ENCODE assay signal across 8 cellular contexts in the genomic region with DNA sequence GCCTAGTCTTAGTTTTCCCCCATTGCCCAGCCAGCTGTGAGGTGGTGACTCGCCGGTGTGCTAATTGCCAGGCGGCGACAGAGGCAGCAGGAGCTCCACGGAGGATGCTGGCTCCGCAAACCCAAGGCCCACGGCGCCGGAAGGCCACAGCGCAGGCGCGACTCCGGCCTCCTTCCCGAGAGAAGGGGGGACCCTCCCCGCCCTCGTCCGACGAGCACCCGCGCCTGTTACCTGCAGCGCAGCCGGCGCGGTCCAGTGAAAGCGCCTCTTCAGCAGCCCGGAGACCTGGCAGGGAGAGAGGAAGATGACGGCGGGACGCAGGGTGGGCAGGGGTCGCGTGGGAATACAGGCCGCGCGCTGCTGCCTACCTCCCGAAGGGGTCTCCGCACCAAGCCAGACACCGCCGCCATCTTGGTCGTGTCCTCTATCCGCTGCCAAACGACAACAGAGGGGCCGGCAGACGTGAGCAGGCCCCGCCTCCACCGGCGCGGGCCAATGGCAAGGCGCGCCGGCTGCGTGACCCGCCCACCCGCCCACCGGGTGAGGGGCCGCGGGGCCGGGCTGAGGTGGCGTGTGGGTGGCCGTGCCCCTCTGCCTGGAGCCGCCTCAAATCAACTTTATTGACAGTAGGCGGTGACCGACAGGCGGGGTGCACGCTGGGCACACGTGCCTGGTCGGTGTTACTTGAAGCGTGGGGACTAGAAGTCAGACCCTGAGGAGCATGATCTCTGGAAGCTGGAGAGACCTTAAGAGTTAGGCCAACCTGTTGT. TPM values are rescaled to one million over a fixed set of nuclear protein-coding genes. Genes with fewer than 3 reads are reported as not detected.
A peak's percentile ranks its signal among the peaks of the same experiment; 100 is the strongest.
DNase-seq lines count a peak whose midpoint lies in the region; ATAC-seq and TF ChIP-seq lines count a peak whose summit lies in the region.

A gene (minus strand): TSS at position 433 of the 770 bp plus-strand sequence. CDS start 23 bp downstream, at position 410.

- peak; percentile 94 for ATAC-seq in GM21528 (IDR thresholded peaks at IDR 0.05; ENCODE audit: low FRiP score, unreplicated experiment)
- peak; percentile 95 for ATAC-seq in PC-3

- peak within 1 kb of the TSS; percentile 93 for H3K4me3 ChIP-seq in PC-3 (ENCODE audit: low read length)
- peak within 1 kb of the TSS; percentile 88 for H3K4me3 ChIP-seq in epithelial cell of proximal tubule (ENCODE audit: low read depth, low read length)
- H3K4me3 ChIP-seq in mucosa of rectum (ENCODE audit: low read length in 2 of 2), result peak within 1 kb of the TSS; percentile 76 to 86

- peak within 1 kb of the TSS; percentile 100 for H3K4me2 ChIP-seq in PC-3 (ENCODE audit: low read length)

- peak within 1 kb of the TSS; percentile 79 for H2AFZ ChIP-seq in PC-3 (ENCODE audit: low read length)

- TF ChIP-seq CTCF in PC-3 (conservative IDR thresholded peaks at IDR 0.05; ENCODE audit: low read depth, low read length) (0 out of 2 replicates have a peak, but pooled peaks have one; percentile 12), epithelial cell of proximal tubule (conservative IDR thresholded peaks at IDR 0.05; ENCODE audit: low read depth, low read length) (no peak)

- no peaks in the 10 kb centered on the region for H3F3A ChIP-seq in PC-3 (ENCODE audit: low read length, unreplicated experiment)

- H3K9me3 ChIP-seq in PC-3 (ENCODE audit: low read length), result no peaks in the 10 kb centered on the region
- H3K9me3 ChIP-seq in mucosa of rectum (ENCODE audit: control insufficient read depth in 2 of 2, low read length in 2 of 2), result no peaks in the 10 kb centered on the region

- no peaks in the 10 kb centered on the region for H3K9me2 ChIP-seq in PC-3 (replicated peaks; ENCODE audit: low read length)

- H3K4me1 ChIP-seq in PC-3 (ENCODE audit: insufficient read depth, low read length) (peaks cover 20% of the 10 kb centered on the region), mucosa of rectum (ENCODE audit: control insufficient read depth in 2 of 2, insufficient read depth in 2 of 2, low read length in 2 of 2) (peaks cover 0 to 10% of the 10 kb centered on the region in 2 donors)

- H3K9ac ChIP-seq in PC-3 (ENCODE audit: low read length) (peak within 1 kb of the TSS; percentile 87), mucosa of rectum (ENCODE audit: low read depth in 1 of 2, low read length in 2 of 2) (peak within 1 kb of the TSS; percentile 53 to 78)

- DNase-seq in DMS114 treated with DMSO at 0.1 percent for 48 hours (lab: John Stamatoyannopoulos, UW; ENCODE audit: unreplicated experiment), result peak; percentile 77
- DNase-seq in HuH-7.5 (ENCODE audit: low spot score), result peak; percentile 59
- peak; percentile 91 for DNase-seq in PC-3
- peak; percentile 92 for DNase-seq in activated T-cell treated with anti-CD3 and anti-CD28 coated beads for 48 hours (ENCODE audit: low read depth)
- no peak for DNase-seq in epithelial cell of proximal tubule (ENCODE audit: low read depth)
- peak; percentile 66 to 77 for DNase-seq in stimulated activated CD8-positive, alpha-beta memory T cell treated with anti-CD3 and anti-CD28 coated beads, Interleukin-4, amount 100 ng/mL, for 4 hours (ENCODE audit: low read depth in 2 of 2, low spot score in 1 of 2)

- H3K27me3 ChIP-seq in PC-3 (ENCODE audit: low read length) (no peaks in the 10 kb centered on the region), mucosa of rectum (ENCODE audit: control insufficient read depth in 2 of 2, insufficient read depth in 2 of 2, low read length in 2 of 2) (no peaks in the 10 kb centered on the region)

- POLR2A ChIA-PET in PC-3 (lab: Charles Lee; ENCODE audit: unreplicated experiment), result interaction anchor here (0.6 kb wide), 2 partner anchors 14 to 132 kb away, joined by 3 to 5 read pairs; no protein-coding TSS in a partner anchor

- H3K27ac ChIP-seq in PC-3 (ENCODE audit: low read length) (peak within 1 kb of the TSS; percentile 60), mucosa of rectum (ENCODE audit: low read depth in 2 of 2, low read length in 2 of 2) (peak within 1 kb of the TSS; percentile 80 to 93)

- no peaks in the 10 kb centered on the region; the same call in 1 of the 2 replicates for H4K20me1 ChIP-seq in PC-3 (ENCODE audit: low read length)

- TSS peak; percentile 42 for BruUV-seq in PC-3 (replicated peaks; lab: Mats Ljungman, UMichigan)

- H3K79me2 ChIP-seq in PC-3 (ENCODE audit: low read length), result peaks cover 25% of the 10 kb centered on the region

- intact Hi-C loops in PC-3 (cut with micrococcal nuclease), result loop anchor here (1.0 to 2.0 kb wide), 3 partner anchors 29 to 58 kb away; no protein-coding TSS in a partner anchor

- CTCF ChIA-PET in PC-3 (lab: Charles Lee), result interaction anchor here (1.5 kb wide), 1 partner anchor 101 kb away, joined by 4 read pairs; no protein-coding TSS in a partner anchor

- H3K36me3 ChIP-seq in PC-3 (ENCODE audit: low read depth, low read length) (peaks cover 34% of the 10 kb centered on the region), mucosa of rectum (ENCODE audit: control insufficient read depth in 2 of 2, insufficient read depth in 2 of 2, low read length in 2 of 2) (peaks cover 29 to 31% of the 10 kb centered on the region in 2 donors)

RNA-seq across cellular contexts. Expression of the gene that starts here (rescaled TPM):
- 103 and 140 TPM in 2 replicates for total RNA-seq in PC-3 (2014; rRNA removed)
- 99.5 and 103 TPM in 2 replicates for total RNA-seq in epithelial cell of proximal tubule
